In genomic region chr4:153549401-153549800, GRCh38 we compare ENCODE assay signal across 16 cellular contexts.
DNase-seq lines count a peak whose midpoint lies in the region; ATAC-seq and TF ChIP-seq lines count a peak whose summit lies in the region.
"Had no signal": no experiment of that assay in that cellular context is flagged by ENCODE, and none has a peak within 500 bp of the region (broad histone marks: within the 10 kb centered on the region; RNA-seq: fewer than 3 reads in every experiment).

No MANE protein-coding gene starts in this region.

- no peaks in the 10 kb centered on the region for H3K27me3 Mint-ChIP-seq in activated naive CD8-positive, alpha-beta T cell
- H3K27me3 Mint-ChIP-seq in activated naive CD8-positive, alpha-beta T cell treated with anti-CD3 and anti-CD28 coated beads for 36 hours, result no peaks in the 10 kb centered on the region
- no peaks in the 10 kb centered on the region for H3K27me3 Mint-ChIP-seq in immature natural killer cell (ENCODE audit: low read depth in 3 of 3)
- H3K27me3 Mint-ChIP-seq in stimulated activated naive CD8-positive, alpha-beta T cell treated with anti-CD3 and anti-CD28 coated beads, Interleukin-15, amount 100 ng/mL, for 72 hours, result no peaks in the 10 kb centered on the region

- no peak for DNase-seq in activated naive CD8-positive, alpha-beta T cell treated with anti-CD3 and anti-CD28 coated beads for 36 hours
- DNase-seq in immature natural killer cell, result no peak
- no peak for DNase-seq in stimulated activated naive CD8-positive, alpha-beta T cell treated with anti-CD3 and anti-CD28 coated beads, Interleukin-15, amount 100 ng/mL, for 72 hours
- DNase-seq in NCI-H2029 treated with DMSO at 0.1 percent for 48 hours (lab: John Stamatoyannopoulos, UW), result no peak
- no peak for DNase-seq in posterior cingulate gyrus
- DNase-seq in brain microvascular endothelial cell, result no peak
- DNase-seq: activated CD8-positive, alpha-beta memory T cell treated with anti-CD3 and anti-CD28 coated beads for 24 hours; activated naive CD4-positive, alpha-beta T cell treated with Interleukin-2 at 50 U/mL for 16 hours; AML-193; DMS 273 treated with DMSO at 0.1 percent for 48 hours; effector memory CD4-positive, alpha-beta T cell; left ventricle myocardium superior; NCI-H510A treated with DMSO at 0.1 percent for 48 hours had no signal

- no peak overlapping the region for H3K4me3 Mint-ChIP-seq in activated naive CD8-positive, alpha-beta T cell
- H3K4me3 Mint-ChIP-seq in activated naive CD8-positive, alpha-beta T cell treated with anti-CD3 and anti-CD28 coated beads for 36 hours, result no peak overlapping the region
- H3K4me3 Mint-ChIP-seq in immature natural killer cell, result no peak overlapping the region
- no peak overlapping the region for H3K4me3 Mint-ChIP-seq in stimulated activated naive CD8-positive, alpha-beta T cell treated with anti-CD3 and anti-CD28 coated beads, Interleukin-15, amount 100 ng/mL, for 72 hours

- no peak overlapping the region for H3K27ac ChIP-seq in brain microvascular endothelial cell
- H3K27ac ChIP-seq: SJSA1 had no signal

- no peaks in the 10 kb centered on the region for H3K27me3 ChIP-seq in brain microvascular endothelial cell (replicated peaks)
- H3K27me3 ChIP-seq: SJSA1 had no signal

- H3K36me3 Mint-ChIP-seq in activated naive CD8-positive, alpha-beta T cell, result peaks cover 12% of the 10 kb centered on the region
- H3K36me3 Mint-ChIP-seq in activated naive CD8-positive, alpha-beta T cell treated with anti-CD3 and anti-CD28 coated beads for 36 hours, result peaks cover 23% of the 10 kb centered on the region
- peaks cover 0 to 16% (median 10%) of the 10 kb centered on the region in 3 donors for H3K36me3 Mint-ChIP-seq in immature natural killer cell

- no peak for TF ChIP-seq CTCF in brain microvascular endothelial cell (IDR thresholded peaks at IDR 0.05; ENCODE audit: low read depth, low read length, missing control alignments)

- peak overlapping the region; percentile 58 for H3K27ac Mint-ChIP-seq in activated naive CD8-positive, alpha-beta T cell
- no peak overlapping the region for H3K27ac Mint-ChIP-seq in activated naive CD8-positive, alpha-beta T cell treated with anti-CD3 and anti-CD28 coated beads for 36 hours
- H3K27ac Mint-ChIP-seq in immature natural killer cell, result peak overlapping the region in 4 of 6 donors; percentile 28 to 83 (median 72)
- peak overlapping the region in 1 of 2 donors; percentile 47 for H3K27ac Mint-ChIP-seq in stimulated activated naive CD8-positive, alpha-beta T cell treated with anti-CD3 and anti-CD28 coated beads, Interleukin-15, amount 100 ng/mL, for 72 hours

- intact Hi-C loops in posterior cingulate gyrus (cut with DNase I), result no loop called here

- H3K36me3 ChIP-seq in brain microvascular endothelial cell (replicated peaks), result no peaks in the 10 kb centered on the region
- H3K36me3 ChIP-seq: SJSA1 had no signal

- H3K4me1 Mint-ChIP-seq in activated naive CD8-positive, alpha-beta T cell (ENCODE audit: low read depth), result peaks cover 55% of the 10 kb centered on the region
- peaks cover 36% of the 10 kb centered on the region for H3K4me1 Mint-ChIP-seq in activated naive CD8-positive, alpha-beta T cell treated with anti-CD3 and anti-CD28 coated beads for 36 hours
- peaks cover 44 to 67% of the 10 kb centered on the region in 2 donors for H3K4me1 Mint-ChIP-seq in immature natural killer cell
- H3K4me1 Mint-ChIP-seq in stimulated activated naive CD8-positive, alpha-beta T cell treated with anti-CD3 and anti-CD28 coated beads, Interleukin-15, amount 100 ng/mL, for 72 hours, result peaks cover 50% of the 10 kb centered on the region

- in situ Hi-C loops in brain microvascular endothelial cell (cut with HindIII; ENCODE audit: low pct_ligation_motif_present, low sequenced_read_pairs), result no loop called here

- ATAC-seq in HG03442 (IDR thresholded peaks at IDR 0.05; ENCODE audit: unreplicated experiment), result peak; percentile 77
- peak; percentile 87 for ATAC-seq in stimulated activated naive CD8-positive, alpha-beta T cell treated with anti-CD3 and anti-CD28 coated beads, Interleukin-15, amount 100 ng/mL, for 72 hours
- ATAC-seq: left ventricle myocardium superior had no signal

- H3K9me3 Mint-ChIP-seq in activated naive CD8-positive, alpha-beta T cell (ENCODE audit: low read depth), result no peaks in the 10 kb centered on the region
- no peaks in the 10 kb centered on the region for H3K9me3 Mint-ChIP-seq in activated naive CD8-positive, alpha-beta T cell treated with anti-CD3 and anti-CD28 coated beads for 36 hours
- no peaks in the 10 kb centered on the region for H3K9me3 Mint-ChIP-seq in immature natural killer cell
- no peaks in the 10 kb centered on the region for H3K9me3 Mint-ChIP-seq in stimulated activated naive CD8-positive, alpha-beta T cell treated with anti-CD3 and anti-CD28 coated beads, Interleukin-15, amount 100 ng/mL, for 72 hours

- no peak overlapping the region for H3K4me3 ChIP-seq in brain microvascular endothelial cell (ENCODE audit: low read depth, low read length)
- H3K4me3 ChIP-seq: SJSA1 had no signal
